ENCODE assay signal across 8 cellular contexts in genomic region chr2:24835411-24835810, GRCh38. TPM values are rescaled to one million over a fixed set of nuclear protein-coding genes. Genes with fewer than 3 reads are reported as not detected.
DNase-seq lines count a peak whose midpoint lies in the region; ATAC-seq, FAIRE-seq and TF ChIP-seq lines count a peak whose summit lies in the region.
"Not testable (repeated sequence)": the region's sequence is repeated elsewhere in the genome, so short reads cannot be mapped to it uniquely, and the experiment has no call there.

No MANE protein-coding gene starts in this region.

- in situ Hi-C loops in mammary epithelial cell (cut with MboI; ENCODE audit: low sequenced_read_pairs in 2 of 2); HepG2 (cut with HindIII; ENCODE audit: extremely low pct_ligation_motif_present, low pct_unique_long_range_greater_than_20kb): not testable (repeated sequence)

- H3K27ac Mint-ChIP-seq in activated T-cell treated with anti-CD3 and anti-CD28 coated beads, Interleukin-2, amount 50 U/mL, for 24 hours = peak overlapping the region; percentile 50

- not testable (repeated sequence) for H2AFZ ChIP-seq in mammary epithelial cell (ENCODE audit: low read depth, low read length); HepG2 (ENCODE audit: low read length)

- not testable (repeated sequence) for H3K36me3 ChIP-seq in mammary epithelial cell (ENCODE audit: insufficient read depth, low read length); HepG2 (replicated peaks in 1 of 2; ENCODE audit: control insufficient read depth in 1 of 2, insufficient read depth in 2 of 2, low read length in 2 of 2)
- H3K36me3 ChIP-seq in spleen = peaks cover 0 to 95% (median 27%) of the 10 kb centered on the region in 6 donors

- not testable (repeated sequence) for H3K4me1 Mint-ChIP-seq in activated T-cell treated with anti-CD3 and anti-CD28 coated beads, Interleukin-2, amount 50 U/mL, for 24 hours (ENCODE audit: low read depth)

- not testable (repeated sequence) for H3K27me3 ChIP-seq in mammary epithelial cell (ENCODE audit: insufficient read depth, low read length); spleen (replicated peaks in 1 of 7)
- peaks cover 26 to 76% of the 10 kb centered on the region in 2 experiments for H3K27me3 ChIP-seq in HepG2 (ENCODE audit: control insufficient read depth in 1 of 2, insufficient read depth in 2 of 2, low read length in 2 of 2)

- not testable (repeated sequence) for H3K27ac ChIP-seq in mammary epithelial cell (ENCODE audit: insufficient read depth, low read depth, low read length); HepG2 (ENCODE audit: extremely low read length, insufficient read depth, low read length); spleen

- H3K36me3 Mint-ChIP-seq in activated T-cell treated with anti-CD3 and anti-CD28 coated beads, Interleukin-2, amount 50 U/mL, for 24 hours (ENCODE audit: low read depth) = peaks cover 87% of the 10 kb centered on the region

- not testable (repeated sequence) for FAIRE-seq in HepG2 (lab: Jason Lieb, UNC)

- BruUV-seq in mammary epithelial cell (replicated peaks; lab: Mats Ljungman, UMichigan); HepG2 (replicated peaks; lab: Mats Ljungman, UMichigan): not testable (repeated sequence)

- ATAC-seq in HepG2 = not testable (repeated sequence)

- not testable (repeated sequence) for TF ChIP-seq POLR2A in HepG2 (IDR thresholded peaks at IDR 0.05; ENCODE audit: insufficient read depth in 1 of 2, low read depth in 2 of 2, low read length in 2 of 2); spleen (IDR thresholded peaks at IDR 0.05)

- not testable (repeated sequence) for H3K9me3 Mint-ChIP-seq in activated T-cell treated with anti-CD3 and anti-CD28 coated beads, Interleukin-2, amount 50 U/mL, for 24 hours

- not testable (repeated sequence) for H3K9ac ChIP-seq in mammary epithelial cell (ENCODE audit: insufficient read depth, low read length); HepG2 (ENCODE audit: insufficient read depth, low read depth, low read length)

- WGBS in mammary epithelial cell (ENCODE audit: low coverage, missing lambda C conversion rate) = 36% methylated on average over 7 of the region's 8 CpGs
- 8% methylated on average over 8 of the region's 8 CpGs for WGBS in HepG2 (ENCODE audit: low lambda C conversion rate)
- WGBS in spleen, 5 donors = 88 to 97% (median 95%) methylated on average over 8 of the region's 8 CpGs

- H3K9me3 ChIP-seq in mammary epithelial cell (replicated peaks; ENCODE audit: insufficient read depth, low read length); HepG2 (ENCODE audit: low read length); spleen: not testable (repeated sequence)

- POLR2A ChIA-PET in HepG2 (lab: Yijun Ruan, JAX) = not testable (repeated sequence)

- not testable (repeated sequence) for H3K4me1 ChIP-seq in mammary epithelial cell (ENCODE audit: insufficient read depth, low read length); spleen
- peaks cover 19% of the 10 kb centered on the region; the same call in 1 of the 2 replicates for H3K4me1 ChIP-seq in HepG2 (ENCODE audit: insufficient read depth, low read length)

- H3K4me3 ChIP-seq in mammary epithelial cell (replicated peaks in 1 of 3; ENCODE audit: insufficient read depth in 1 of 3, low read depth in 2 of 3, low read length in 3 of 3); foreskin fibroblast (ENCODE audit: low read depth in 1 of 2, low read length in 2 of 2); HepG2 (replicated peaks in 1 of 3; ENCODE audit: insufficient read depth in 1 of 3, low read depth in 2 of 3, low read length in 3 of 3); spleen: not testable (repeated sequence)

- dilution Hi-C loops in mammary epithelial cell (cut with HindIII; ENCODE audit: low sequenced_read_pairs) = not testable (repeated sequence)

- CTCF ChIA-PET in mammary epithelial cell (lab: Charles Lee; ENCODE audit: low non-redundant PET); HepG2 (lab: Yijun Ruan, JAX; ENCODE audit: low intra/inter-chr PET ratio, low total read pairs): not testable (repeated sequence)

- intact Hi-C loops in mammary epithelial cell (cut with micrococcal nuclease); HepG2 (cut with micrococcal nuclease; ENCODE audit: unreplicated experiment); spleen (cut with DNase I; ENCODE audit: low total_unique reads): not testable (repeated sequence)

- DNase-seq in ELR (ENCODE audit: low read depth) (peak; percentile 78), HT1080 (ENCODE audit: low read depth) (peak; percentile 77), RKO (ENCODE audit: low spot score) (peak; percentile 45), mammary epithelial cell (peak; percentile 70), foreskin fibroblast (peak; percentile 56 to 64), spleen (peak; percentile 34)
- not testable (repeated sequence) for DNase-seq in activated T-cell treated with anti-CD3 and anti-CD28 coated beads, Interleukin-2, amount 50 U/mL, for 24 hours; HepG2 (ENCODE audit: low spot score)

- not testable (repeated sequence) for H3K4me3 Mint-ChIP-seq in activated T-cell treated with anti-CD3 and anti-CD28 coated beads, Interleukin-2, amount 50 U/mL, for 24 hours

- H3K79me2 ChIP-seq in mammary epithelial cell (ENCODE audit: insufficient read depth, low read length); HepG2 (ENCODE audit: insufficient read depth, low read length): not testable (repeated sequence)

- not testable (repeated sequence) for H3K4me2 ChIP-seq in mammary epithelial cell (ENCODE audit: insufficient read depth, low read depth, low read length); HepG2 (ENCODE audit: low read depth, low read length)

- not testable (repeated sequence) for H3K27me3 Mint-ChIP-seq in activated T-cell treated with anti-CD3 and anti-CD28 coated beads, Interleukin-2, amount 50 U/mL, for 24 hours

- H4K20me1 ChIP-seq in mammary epithelial cell (ENCODE audit: insufficient read depth, low read length); HepG2 (ENCODE audit: insufficient read depth, low read length): not testable (repeated sequence)

- not testable (repeated sequence) for TF ChIP-seq RAD21 in HepG2 (CRISPR knock-in tag; IDR thresholded peaks at IDR 0.05)

- TF ChIP-seq EP300 in HepG2 (IDR thresholded peaks at IDR 0.05; ENCODE audit: low read depth in 2 of 2, low read length in 2 of 2); HepG2 (CRISPR knock-in tag; IDR thresholded peaks at IDR 0.05; ENCODE audit: borderline replicate concordance): not testable (repeated sequence)

- TF ChIP-seq CTCF in mammary epithelial cell (conservative IDR thresholded peaks at IDR 0.05 in 1 of 2, IDR thresholded peaks at IDR 0.05 in 1 of 2; ENCODE audit: extremely low read depth in 1 of 2, insufficient read depth in 1 of 2, low read depth in 1 of 2, low read length in 2 of 2); foreskin fibroblast (IDR thresholded peaks at IDR 0.05; ENCODE audit: low read depth, low read length); HepG2 (CRISPR knock-in tag; IDR thresholded peaks at IDR 0.05); spleen (IDR thresholded peaks at IDR 0.05 in 8 of 11, conservative IDR thresholded peaks at IDR 0.05 in 3 of 11): not testable (repeated sequence)

RNA-seq across cellular contexts. Expression of gene CENPO, which starts 42.2 kb away (rescaled TPM):
- 46.5 and 49.4 TPM in 2 replicates for total RNA-seq in HT1080 (2014; rRNA removed; shearing (Covaris generic))
- 18.4 and 26.3 TPM in 2 replicates for polyA plus RNA-seq in HT1080 (2015; cell fraction: cytosol; rRNA removed)
- polyA plus RNA-seq in HT1080 (2015; cell fraction: nucleus; rRNA removed) = 34.0 and 42.4 TPM in 2 replicates
- total RNA-seq in mammary epithelial cell (10 to 100 TPM in 1 of 2 donors, 1 to 10 TPM in 1; 7.2 to 27.7 TPM), HepG2 (2016; rRNA removed; fragmentation: Illumina TruSeq; extraction: Trizol) (35.5 and 41.4 TPM in 2 replicates), spleen (10 to 100 TPM in 1 of 7 donors, 1 to 10 TPM in 6; 6.8 to 10.4 (median 8.7) TPM)
- polyA plus RNA-seq in mammary epithelial cell (24.4 TPM), HepG2 (2011; rRNA removed) (15.0 and 19.7 TPM in 2 replicates), spleen (1 to 10 TPM; 1.7 to 3.4 (median 2.6) TPM)
- 31.6 TPM for polyA minus RNA-seq in mammary epithelial cell
- 8.3 and 11.5 TPM in 2 replicates for total RNA-seq in HepG2 (2016; cell fraction: cytosol; rRNA removed; fragmentation: Illumina TruSeq; extraction: Trizol; ENCODE audit: low read depth)
- 35.8 and 39.7 TPM in 2 replicates for total RNA-seq in HepG2 (2016; cell fraction: insoluble cytoplasmic fraction; rRNA removed; fragmentation: Illumina TruSeq; extraction: Trizol)
- total RNA-seq in HepG2 (2016; cell fraction: membrane; rRNA removed; fragmentation: Illumina TruSeq; extraction: Trizol) = 17.2 and 19.2 TPM in 2 replicates
- total RNA-seq in HepG2 (2016; cell fraction: nucleus; rRNA removed; fragmentation: Illumina TruSeq; extraction: Trizol) = 37.7 and 41.8 TPM in 2 replicates
- 11.4 and 14.1 TPM in 2 replicates for polyA plus RNA-seq in HepG2 (2011; cell fraction: cytosol; rRNA removed)
- 21.1 and 29.9 TPM in 2 replicates for polyA plus RNA-seq in HepG2 (2011; cell fraction: nucleus; rRNA removed)
- polyA plus RNA-seq in HepG2 (2012) = 7.0 and 12.0 TPM in 2 replicates
- polyA plus RNA-seq in HepG2 (2016; cell fraction: cytosol; fragmentation: Illumina TruSeq; extraction: Trizol; ENCODE audit: low read depth) = 4.1 and 8.1 TPM in 2 replicates
- 36.7 and 40.3 TPM in 2 replicates for polyA plus RNA-seq in HepG2 (2016; cell fraction: insoluble cytoplasmic fraction; fragmentation: Illumina TruSeq; extraction: Trizol; ENCODE audit: low read depth)
- polyA plus RNA-seq in HepG2 (2016; cell fraction: membrane; fragmentation: Illumina TruSeq; extraction: Trizol; ENCODE audit: low read depth) = 11.8 and 13.7 TPM in 2 replicates
- polyA plus RNA-seq in HepG2 (2016; cell fraction: nucleus; fragmentation: Illumina TruSeq; extraction: Trizol; ENCODE audit: insufficient read depth, low read depth) = 53.5 and 60.4 TPM in 2 replicates
- polyA minus RNA-seq in HepG2 (2011; rRNA and poly(A)+ RNA removed; ENCODE audit: low replicate concordance) = 43.4 and 73.1 TPM in 2 replicates
- polyA minus RNA-seq in HepG2 (2011; cell fraction: cytosol; rRNA and poly(A)+ RNA removed) = 7.8 and 14.2 TPM in 2 replicates
- polyA minus RNA-seq in HepG2 (2011; cell fraction: nucleus; rRNA and poly(A)+ RNA removed) = 38.0 and 52.5 TPM in 2 replicates

RNA-seq across cellular contexts. Expression of gene PTRHD1, which starts 42.2 kb away (rescaled TPM):
- total RNA-seq in HT1080 (2014; rRNA removed; shearing (Covaris generic)) = 48.4 and 53.5 TPM in 2 replicates
- 24.0 and 44.6 TPM in 2 replicates for polyA plus RNA-seq in HT1080 (2015; cell fraction: cytosol; rRNA removed)
- 6.9 and 13.6 TPM in 2 replicates for polyA plus RNA-seq in HT1080 (2015; cell fraction: nucleus; rRNA removed)
- total RNA-seq in mammary epithelial cell (10 to 100 TPM; 14.8 to 28.3 TPM), HepG2 (2016; rRNA removed; fragmentation: Illumina TruSeq; extraction: Trizol) (69.1 and 72.6 TPM in 2 replicates), spleen (10 to 100 TPM; 11.0 to 26.9 (median 20.5) TPM)
- polyA plus RNA-seq in mammary epithelial cell (30.3 TPM), HepG2 (2011; rRNA removed) (75.4 and 90.8 TPM in 2 replicates), spleen (10 to 100 TPM; 36.4 to 42.0 (median 36.5) TPM)
- 4.1 TPM for polyA minus RNA-seq in mammary epithelial cell
- total RNA-seq in HepG2 (2016; cell fraction: cytosol; rRNA removed; fragmentation: Illumina TruSeq; extraction: Trizol; ENCODE audit: low read depth) = 60.4 and 67.3 TPM in 2 replicates
- total RNA-seq in HepG2 (2016; cell fraction: insoluble cytoplasmic fraction; rRNA removed; fragmentation: Illumina TruSeq; extraction: Trizol) = 72.7 and 87.7 TPM in 2 replicates
- total RNA-seq in HepG2 (2016; cell fraction: membrane; rRNA removed; fragmentation: Illumina TruSeq; extraction: Trizol) = 94.1 and 99.1 TPM in 2 replicates
- total RNA-seq in HepG2 (2016; cell fraction: nucleus; rRNA removed; fragmentation: Illumina TruSeq; extraction: Trizol) = 23.3 and 24.3 TPM in 2 replicates
- 56.6 and 90.9 TPM in 2 replicates for polyA plus RNA-seq in HepG2 (2011; cell fraction: cytosol; rRNA removed)
- 25.2 and 28.1 TPM in 2 replicates for polyA plus RNA-seq in HepG2 (2011; cell fraction: nucleus; rRNA removed)
- polyA plus RNA-seq in HepG2 (2012) = 66.4 and 75.5 TPM in 2 replicates
- polyA plus RNA-seq in HepG2 (2016; cell fraction: cytosol; fragmentation: Illumina TruSeq; extraction: Trizol; ENCODE audit: low read depth) = 77.6 and 78.5 TPM in 2 replicates
- 76.5 and 83.9 TPM in 2 replicates for polyA plus RNA-seq in HepG2 (2016; cell fraction: insoluble cytoplasmic fraction; fragmentation: Illumina TruSeq; extraction: Trizol; ENCODE audit: low read depth)
- polyA plus RNA-seq in HepG2 (2016; cell fraction: membrane; fragmentation: Illumina TruSeq; extraction: Trizol; ENCODE audit: low read depth) = 88.1 and 94.4 TPM in 2 replicates
- 51.1 and 58.4 TPM in 2 replicates for polyA plus RNA-seq in HepG2 (2016; cell fraction: nucleus; fragmentation: Illumina TruSeq; extraction: Trizol; ENCODE audit: insufficient read depth, low read depth)
- 41.5 and 57.2 TPM in 2 replicates for polyA minus RNA-seq in HepG2 (2011; rRNA and poly(A)+ RNA removed; ENCODE audit: low replicate concordance)
- polyA minus RNA-seq in HepG2 (2011; cell fraction: cytosol; rRNA and poly(A)+ RNA removed) = 8.2 and 15.7 TPM in 2 replicates
- 25.1 and 28.7 TPM in 2 replicates for polyA minus RNA-seq in HepG2 (2011; cell fraction: nucleus; rRNA and poly(A)+ RNA removed)
